Comparison of ENCODE assay signal across 25 cellular contexts in genomic region chr1:200901796-200902444, GRCh38. TPM values are rescaled to one million over a fixed set of nuclear protein-coding genes. Genes with fewer than 3 reads are reported as not detected.
DNase-seq lines count a peak whose midpoint lies in the region; ATAC-seq, FAIRE-seq and TF ChIP-seq lines count a peak whose summit lies in the region.
"Had no signal": no experiment of that assay in that cellular context is flagged by ENCODE, and none has a peak within 500 bp of the region (broad histone marks: within the 10 kb centered on the region; RNA-seq: fewer than 3 reads in every experiment).

No MANE protein-coding gene starts in this region.

- no peaks in the 10 kb centered on the region for H3K27me3 ChIP-seq in SK-N-SH (ENCODE audit: insufficient read depth)
- H3K27me3 ChIP-seq in foreskin keratinocyte, result no peaks in the 10 kb centered on the region
- H3K27me3 ChIP-seq in spleen (replicated peaks in 1 of 7), result peaks cover 0 to 4% (median 0%) of the 10 kb centered on the region in 7 donors
- no peaks in the 10 kb centered on the region for H3K27me3 ChIP-seq in uterus
- H3K27me3 ChIP-seq: adrenal gland, vagina had no signal

- H3K27ac ChIP-seq in SK-N-SH (ENCODE audit: low read depth in 2 of 2, low read length in 1 of 2) (no peak overlapping the region), foreskin keratinocyte (no peak overlapping the region), spleen (no peak overlapping the region), uterus (no peak overlapping the region)
- H3K27ac ChIP-seq: adrenal gland, vagina had no signal

- CTCF ChIA-PET in SK-N-SH (lab: Yijun Ruan, JAX), result interaction anchor here (1.0 to 2.8 kb wide), 3 partner anchors 11 to 140 kb away, joined by 4 to 15 read pairs (median 8); no protein-coding TSS in a partner anchor

- intact Hi-C loops in spleen (cut with DNase I; ENCODE audit: low total_unique reads) (no loop called here), uterus (cut with DNase I; ENCODE audit: low total_unique reads) (no loop called here)

- H3K79me2 ChIP-seq in SK-N-SH (ENCODE audit: insufficient read depth), result no peaks in the 10 kb centered on the region

- no peaks in the 10 kb centered on the region for H4K20me1 ChIP-seq in SK-N-SH (ENCODE audit: insufficient read depth)

- POLR2A ChIA-PET in SK-N-SH (lab: Yijun Ruan, JAX), result no interaction called here

- DNase-seq in SK-N-SH (peak; percentile 54), NCI-H69 (lab: John Stamatoyannopoulos, UW) (peak; percentile 42), foreskin keratinocyte (peak in 1 of 2 donors; percentile 49), spleen (peak; percentile 27), RCC 7860 (ENCODE audit: low spot score) (no peak), uterus (no peak)
- DNase-seq: activated CD4-positive, alpha-beta T cell treated with anti-CD3 and anti-CD28 coated beads for 4 hours; activated naive CD4-positive, alpha-beta T cell treated with Interleukin-2 at 50 U/mL for 16 hours; activated T-cell treated with anti-CD3 and anti-CD28 coated beads, Interleukin-2, amount 50 U/mL, for 4 hours; adrenal gland; C1 segment of cervical spinal cord; Kasumi-1; kidney glomerular epithelial cell; NCI-H187 treated with DMSO at 0.1 percent for 48 hours had no signal

- H3K4me1 ChIP-seq in SK-N-SH (ENCODE audit: control insufficient read depth in 1 of 2, insufficient read depth in 2 of 2, low read depth in 1 of 2, low read length in 1 of 2) (no peaks in the 10 kb centered on the region; a peak in 1 of 4 replicates), foreskin keratinocyte (peaks cover 10% of the 10 kb centered on the region), spleen (peaks cover 0 to 47% (median 14%) of the 10 kb centered on the region in 6 donors), uterus (no peaks in the 10 kb centered on the region)
- H3K4me1 ChIP-seq: adrenal gland, HAP-1 had no signal

- H3K4me2 ChIP-seq in SK-N-SH, result no peak overlapping the region

- TF ChIP-seq CTCF in SK-N-SH (IDR thresholded peaks at IDR 0.05) (no peak), foreskin keratinocyte (conservative IDR thresholded peaks at IDR 0.05) (no peak), spleen (IDR thresholded peaks at IDR 0.05 in 8 of 11, conservative IDR thresholded peaks at IDR 0.05 in 3 of 11) (no peak), uterus (IDR thresholded peaks at IDR 0.05) (no peak)

- no peak for ATAC-seq in SK-N-SH treated with all-trans-retinoic acid at 6 μM for 48 hours
- peak; percentile 27 for ATAC-seq in foreskin keratinocyte
- no peak for ATAC-seq in GM18867 (IDR thresholded peaks at IDR 0.05; ENCODE audit: unreplicated experiment)
- ATAC-seq: activated T-cell treated with anti-CD3 and anti-CD28 coated beads, Interleukin-2, amount 50 U/mL, for 4 hours had no signal

- no peaks in the 10 kb centered on the region for H3K9me3 ChIP-seq in SK-N-SH
- no peaks in the 10 kb centered on the region for H3K9me3 ChIP-seq in spleen
- no peaks in the 10 kb centered on the region for H3K9me3 ChIP-seq in uterus
- H3K9me3 ChIP-seq: adrenal gland, HAP-1, vagina had no signal

- H3K9me2 ChIP-seq in SK-N-SH, result no peaks in the 10 kb centered on the region

- no peak overlapping the region for H3K9ac ChIP-seq in SK-N-SH

- H2AFZ ChIP-seq in SK-N-SH (ENCODE audit: low read depth), result no peak overlapping the region

- 58% methylated on average over 6 of the region's 8 CpGs for WGBS in SK-N-SH (ENCODE audit: low lambda C conversion rate)
- WGBS in spleen, 5 donors, result 75 to 88% (median 86%) methylated on average over 8 of the region's 8 CpGs

- H3K36me3 ChIP-seq in SK-N-SH (replicated peaks in 1 of 2; ENCODE audit: control insufficient read depth in 1 of 2, insufficient read depth in 2 of 2, low read length in 1 of 2) (no peaks in the 10 kb centered on the region), spleen (no peaks in the 10 kb centered on the region), uterus (no peaks in the 10 kb centered on the region)
- H3K36me3 ChIP-seq: adrenal gland, HAP-1, vagina had no signal

- no peak overlapping the region for H3K4me3 ChIP-seq in SK-N-SH (ENCODE audit: low read depth in 2 of 2, low read length in 1 of 2)
- no peak overlapping the region for H3K4me3 ChIP-seq in spleen
- H3K4me3 ChIP-seq in uterus, result no peak overlapping the region
- H3K4me3 ChIP-seq: adrenal gland, HAP-1, vagina had no signal

- no peak for TF ChIP-seq EP300 in SK-N-SH (IDR thresholded peaks at IDR 0.05; ENCODE audit: borderline replicate concordance in 1 of 2, low read depth in 1 of 2, low read length in 1 of 2)

- TF ChIP-seq POLR2A in spleen (IDR thresholded peaks at IDR 0.05) (no peak), uterus (IDR thresholded peaks at IDR 0.05) (no peak)

- TF ChIP-seq RAD21 in SK-N-SH (IDR thresholded peaks at IDR 0.05; ENCODE audit: low read length), result no peak

- FAIRE-seq in RCC 7860 (lab: Jason Lieb, UNC), result no peak
- FAIRE-seq: endometrium had no signal

- no peaks in the 10 kb centered on the region for H3F3A ChIP-seq in SK-N-SH (replicated peaks; ENCODE audit: insufficient read depth)

TF ChIP-seq in SK-N-SH, 30 proteins besides CTCF, POLR2A, EP300 and RAD21:
- TF ChIP-seq, protein P1, sequence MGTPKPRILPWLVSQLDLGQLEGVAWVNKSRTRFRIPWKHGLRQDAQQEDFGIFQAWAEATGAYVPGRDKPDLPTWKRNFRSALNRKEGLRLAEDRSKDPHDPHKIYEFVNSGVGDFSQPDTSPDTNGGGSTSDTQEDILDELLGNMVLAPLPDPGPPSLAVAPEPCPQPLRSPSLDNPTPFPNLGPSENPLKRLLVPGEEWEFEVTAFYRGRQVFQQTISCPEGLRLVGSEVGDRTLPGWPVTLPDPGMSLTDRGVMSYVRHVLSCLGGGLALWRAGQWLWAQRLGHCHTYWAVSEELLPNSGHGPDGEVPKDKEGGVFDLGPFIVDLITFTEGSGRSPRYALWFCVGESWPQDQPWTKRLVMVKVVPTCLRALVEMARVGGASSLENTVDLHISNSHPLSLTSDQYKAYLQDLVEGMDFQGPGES (IDR thresholded peaks at IDR 0.05; ENCODE audit: low read depth, low read length), result no peak
- TF ChIP-seq GABPA (IDR thresholded peaks at IDR 0.05; ENCODE audit: low read depth) (no peak), SIN3A (IDR thresholded peaks at IDR 0.05; ENCODE audit: borderline replicate concordance, low read depth, low read length) (no peak), NFIC (IDR thresholded peaks at IDR 0.05; ENCODE audit: borderline replicate concordance) (peak; percentile 26; the same call in 1 of the 2 replicates)

TF ChIP-seq in SK-N-SH treated with all-trans-retinoic acid at 6 μM for 48 hours, 23 proteins besides CTCF, POLR2A, EP300 and RAD21 (continues in another document):
- TF ChIP-seq ZFP3 (CRISPR knock-in tag; IDR thresholded peaks at IDR 0.05), result no peak
- no peak for TF ChIP-seq ZNF565 (CRISPR knock-in tag; conservative IDR thresholded peaks at IDR 0.05; ENCODE audit: low read depth)
- no peak for TF ChIP-seq ISL1 (CRISPR knock-in tag; IDR thresholded peaks at IDR 0.05)
- TF ChIP-seq ZFP30 (CRISPR knock-in tag; IDR thresholded peaks at IDR 0.05), result no peak
- TF ChIP-seq SNAI2 (CRISPR knock-in tag; IDR thresholded peaks at IDR 0.05), result no peak
- TF ChIP-seq OSR1 (CRISPR knock-in tag; IDR thresholded peaks at IDR 0.05), result no peak
- TF ChIP-seq ZNF70 (CRISPR knock-in tag; IDR thresholded peaks at IDR 0.05), result no peak
- TF ChIP-seq GLIS3 (CRISPR knock-in tag; IDR thresholded peaks at IDR 0.05), result no peak
- no peak for TF ChIP-seq ZC3H10 (CRISPR knock-in tag; IDR thresholded peaks at IDR 0.05)
- TF ChIP-seq, protein P2, sequence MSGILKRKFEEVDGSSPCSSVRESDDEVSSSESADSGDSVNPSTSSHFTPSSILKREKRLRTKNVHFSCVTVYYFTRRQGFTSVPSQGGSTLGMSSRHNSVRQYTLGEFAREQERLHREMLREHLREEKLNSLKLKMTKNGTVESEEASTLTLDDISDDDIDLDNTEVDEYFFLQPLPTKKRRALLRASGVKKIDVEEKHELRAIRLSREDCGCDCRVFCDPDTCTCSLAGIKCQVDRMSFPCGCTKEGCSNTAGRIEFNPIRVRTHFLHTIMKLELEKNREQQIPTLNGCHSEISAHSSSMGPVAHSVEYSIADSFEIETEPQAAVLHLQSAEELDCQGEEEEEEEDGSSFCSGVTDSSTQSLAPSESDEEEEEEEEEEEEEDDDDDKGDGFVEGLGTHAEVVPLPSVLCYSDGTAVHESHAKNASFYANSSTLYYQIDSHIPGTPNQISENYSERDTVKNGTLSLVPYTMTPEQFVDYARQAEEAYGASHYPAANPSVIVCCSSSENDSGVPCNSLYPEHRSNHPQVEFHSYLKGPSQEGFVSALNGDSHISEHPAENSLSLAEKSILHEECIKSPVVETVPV (CRISPR knock-in tag; IDR thresholded peaks at IDR 0.05), result no peak
- TF ChIP-seq ZNF8 (CRISPR knock-in tag; IDR thresholded peaks at IDR 0.05), result no peak
- TF ChIP-seq ESRRG (CRISPR knock-in tag; IDR thresholded peaks at IDR 0.05), result no peak

RNA-seq across cellular contexts. Expression of gene INAVA, which starts 7.2 kb away (rescaled TPM):
- polyA plus RNA-seq in SK-N-SH (2012; rRNA removed) (0.08 and 0.12 TPM in 2 replicates), foreskin keratinocyte (17.5 and 30.4 TPM in 2 replicates), spleen (under 1 TPM; 0.39 to 0.42 (median 0.39) TPM)
- 0.09 and 0.10 TPM in 2 replicates for polyA plus RNA-seq in SK-N-SH (2012; cell fraction: cytosol; rRNA removed)
- polyA plus RNA-seq in SK-N-SH (2012; cell fraction: nucleus; rRNA removed), result 0.27 and 1.1 TPM in 2 replicates
- total RNA-seq in foreskin keratinocyte (21.3 and 41.7 TPM in 2 replicates), spleen (1 to 10 TPM in 1 of 7 donors, under 1 TPM in 3, not detected in 3; 0.32 to 1.4 (median 0.72) TPM), uterus (1 to 10 TPM in 2 of 4 donors, under 1 TPM in 1, not detected in 1; 0.59 to 8.5 (median 1.5) TPM)
- total RNA-seq: pulmonary artery endothelial cell; subcutaneous adipose tissue; T-helper 2 cell treated with Interferon-gamma antibody and Interleukin-4, amounts not matched to agents 100 ng/mL and 5 ng/mL, for 36 hours had no signal

RNA-seq across cellular contexts. Expression of gene GPR25, which starts 29.1 kb away (rescaled TPM):
- polyA plus RNA-seq in SK-N-SH (2012; rRNA removed) (not detected in 2 replicates), foreskin keratinocyte (not detected in 2 replicates), spleen (under 1 TPM; 0.09 to 0.38 (median 0.14) TPM)
- not detected in 2 replicates for polyA plus RNA-seq in SK-N-SH (2012; cell fraction: cytosol; rRNA removed)
- polyA plus RNA-seq in SK-N-SH (2012; cell fraction: nucleus; rRNA removed), result 0.04 TPM in 1 of 2 replicates, not detected in the other
- total RNA-seq in foreskin keratinocyte (not detected in 2 replicates), spleen (1 to 10 TPM in 1 of 7 donors, under 1 TPM in 4, not detected in 2; 0.50 to 3.6 (median 0.80) TPM), uterus (under 1 TPM in 1 of 4 donors, not detected in 3; 0.28 TPM)
- total RNA-seq: glomerular endothelial cell; myocyte; pulmonary artery endothelial cell; subcutaneous adipose tissue; T-helper 2 cell treated with Interferon-gamma antibody and Interleukin-4, amounts not matched to agents 100 ng/mL and 5 ng/mL, for 36 hours had no signal
- polyA plus RNA-seq: adrenal gland, AG04450 had no signal

Comparison
In these comparisons a context has a peak if more than half of its experiments do, and no peak if none do; other contexts are left out.
1. DNase-seq: peak in SK-N-SH (single experiment), NCI-H69 (single experiment) and spleen (single experiment); none in RCC 7860 (single experiment) and uterus (0 of 2).